Comparison of ENCODE assay signal across 8 cellular contexts in the genomic region with DNA sequence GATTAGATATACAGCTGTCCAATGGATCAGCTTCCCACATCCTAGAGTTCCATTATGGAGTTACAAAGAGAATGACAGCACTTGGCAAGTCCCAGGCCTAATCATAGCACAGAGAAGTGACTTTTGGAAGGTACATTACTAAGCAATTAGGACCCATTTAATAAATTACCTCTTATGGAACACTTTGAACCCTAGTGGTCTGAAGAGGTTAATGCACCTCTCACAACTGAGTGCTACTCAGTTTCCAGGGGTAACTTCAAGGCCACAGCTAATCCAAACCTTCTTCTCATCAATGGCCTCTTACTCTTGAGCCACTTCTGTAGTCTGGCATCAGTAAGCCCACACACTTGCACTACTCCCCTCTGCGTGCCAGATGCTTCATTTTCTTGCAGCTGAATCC. TPM values are rescaled to one million over a fixed set of nuclear protein-coding genes. Genes with fewer than 3 reads are reported as not detected.
DNase-seq lines count a peak whose midpoint lies in the region; ATAC-seq, FAIRE-seq and TF ChIP-seq lines count a peak whose summit lies in the region.

No MANE protein-coding gene starts in this region.

- H3K4me3 Mint-ChIP-seq in Caco-2 (ENCODE audit: unreplicated experiment) = no peak overlapping the region

- no peak overlapping the region for H2AFZ ChIP-seq in MM.1S (ENCODE audit: low read length)
- no peak overlapping the region for H2AFZ ChIP-seq in endothelial cell of umbilical vein (ENCODE audit: low read depth, low read length)

- H3K27me3 Mint-ChIP-seq in Caco-2 (ENCODE audit: insufficient read depth, unreplicated experiment) = no peaks in the 10 kb centered on the region

- H3K27ac Mint-ChIP-seq in Caco-2 (ENCODE audit: unreplicated experiment) = no peak overlapping the region

- peaks cover 12% of the 10 kb centered on the region; the same call in 1 of the 2 replicates for H3K4me1 ChIP-seq in Caco-2
- peaks cover 14% of the 10 kb centered on the region for H3K4me1 ChIP-seq in MM.1S (ENCODE audit: low read length)
- H3K4me1 ChIP-seq in endothelial cell of umbilical vein (ENCODE audit: control insufficient read depth, extremely low read depth, insufficient read depth, low read length) = no peaks in the 10 kb centered on the region
- H3K4me1 ChIP-seq in small intestine (ENCODE audit: control insufficient read depth in 2 of 2, insufficient read depth in 1 of 2, low read depth in 1 of 2, low read length in 1 of 2) = no peaks in the 10 kb centered on the region
- H3K4me1 ChIP-seq in aorta (ENCODE audit: control insufficient read depth in 1 of 2, insufficient read depth in 2 of 2, low read length in 2 of 2) = no peaks in the 10 kb centered on the region

- H3K4me2 ChIP-seq in MM.1S (ENCODE audit: low read depth, low read length) = no peak overlapping the region
- H3K4me2 ChIP-seq in endothelial cell of umbilical vein (ENCODE audit: insufficient read depth, low read length) = no peak overlapping the region

- no peak for TF ChIP-seq POLR2A in endothelial cell of umbilical vein (IDR thresholded peaks at IDR 0.05; ENCODE audit: low read depth, low read length)

- H3K4me3 ChIP-seq in Caco-2 (ENCODE audit: low read depth, low read length) = no peak overlapping the region
- H3K4me3 ChIP-seq in MM.1S (ENCODE audit: low read length) = no peak overlapping the region
- no peak overlapping the region for H3K4me3 ChIP-seq in endothelial cell of umbilical vein (replicated peaks in 1 of 3; ENCODE audit: insufficient read depth in 1 of 3, low read depth in 1 of 3, low read length in 3 of 3)
- H3K4me3 ChIP-seq in small intestine (ENCODE audit: low read depth in 1 of 2, low read length in 2 of 2) = no peak overlapping the region
- no peak overlapping the region for H3K4me3 ChIP-seq in aorta (ENCODE audit: low read length in 2 of 2)

- H4K20me1 ChIP-seq in MM.1S (ENCODE audit: insufficient read depth, low read length) (no peaks in the 10 kb centered on the region), endothelial cell of umbilical vein (replicated peaks; ENCODE audit: control insufficient read depth, extremely low read depth, insufficient read depth, low read length) (no peaks in the 10 kb centered on the region)

- H3K27me3 ChIP-seq in Caco-2 (replicated peaks; ENCODE audit: control insufficient read depth, insufficient read depth, low read length) = no peaks in the 10 kb centered on the region
- H3K27me3 ChIP-seq in MM.1S (replicated peaks; ENCODE audit: insufficient read depth, low read length) = peaks cover 5% of the 10 kb centered on the region
- peaks cover 17 to 30% of the 10 kb centered on the region in 2 experiments for H3K27me3 ChIP-seq in endothelial cell of umbilical vein (ENCODE audit: control insufficient read depth in 2 of 2, insufficient read depth in 2 of 2, low read length in 2 of 2)
- peaks cover 0 to 2% of the 10 kb centered on the region in 2 donors for H3K27me3 ChIP-seq in small intestine (ENCODE audit: control insufficient read depth in 2 of 2, insufficient read depth in 2 of 2, low read length in 2 of 2)
- H3K27me3 ChIP-seq in aorta (ENCODE audit: control insufficient read depth in 1 of 2, insufficient read depth in 2 of 2, low read length in 1 of 2) = no peaks in the 10 kb centered on the region

- intact Hi-C loops in Caco-2 (cut with micrococcal nuclease; ENCODE audit: unreplicated experiment) (loop anchor here (10.0 kb wide), 2 partner anchors 160 to 750 kb away; no protein-coding TSS in a partner anchor), endothelial cell of umbilical vein (cut with micrococcal nuclease) (loop anchor here (2.0 to 10.0 kb wide), 2 partner anchors 746 to 1850 kb away; no protein-coding TSS in a partner anchor), aorta (cut with DNase I) (loop anchor here in 1 of 2 donors (10.0 kb wide), 2 partner anchors 630 to 750 kb away; no protein-coding TSS in a partner anchor)

- no peaks in the 10 kb centered on the region for H3K79me2 ChIP-seq in MM.1S (ENCODE audit: low read length)
- no peaks in the 10 kb centered on the region for H3K79me2 ChIP-seq in endothelial cell of umbilical vein (ENCODE audit: control insufficient read depth, insufficient read depth, low read length)

- DNase-seq in Caco-2 = peak in 1 of 2 experiments; percentile 20
- peak; percentile 28 for DNase-seq in MM.1S
- peak; percentile 36 for DNase-seq in endothelial cell of umbilical vein (ENCODE audit: low read depth, low spot score)
- DNase-seq in activated CD4-positive, alpha-beta T cell treated with anti-CD3 and anti-CD28 coated beads for 48 hours = no peak
- DNase-seq in small intestine = no peak
- no peak for DNase-seq in NCI-H1048 (lab: John Stamatoyannopoulos, UW)
- DNase-seq in aorta = no peak

- no peaks in the 10 kb centered on the region for H3K9me1 ChIP-seq in endothelial cell of umbilical vein (replicated peaks; ENCODE audit: control insufficient read depth, extremely low read depth, insufficient read depth, low read length)

- dilution Hi-C loops in endothelial cell of umbilical vein (cut with MboI; ENCODE audit: extremely low pct_ligation_motif_present, low sequenced_read_pairs) = no loop called here

- H3K36me3 ChIP-seq in Caco-2 (ENCODE audit: control insufficient read depth, insufficient read depth, low read length) (no peaks in the 10 kb centered on the region), MM.1S (replicated peaks; ENCODE audit: insufficient read depth, low read length) (no peaks in the 10 kb centered on the region), endothelial cell of umbilical vein (ENCODE audit: control insufficient read depth in 2 of 2, extremely low read depth in 1 of 2, insufficient read depth in 2 of 2, low read length in 2 of 2) (no peaks in the 10 kb centered on the region), small intestine (ENCODE audit: control insufficient read depth in 2 of 2, insufficient read depth in 2 of 2, low read length in 2 of 2) (no peaks in the 10 kb centered on the region), aorta (ENCODE audit: control insufficient read depth in 1 of 2, insufficient read depth in 2 of 2, low read length in 1 of 2) (no peaks in the 10 kb centered on the region)

- H3F3A ChIP-seq in MM.1S (ENCODE audit: insufficient read depth, low read length) = peaks cover 3% of the 10 kb centered on the region; the same call in 1 of the 2 replicates

- no peaks in the 10 kb centered on the region for H3K9me3 Mint-ChIP-seq in Caco-2 (ENCODE audit: unreplicated experiment)

- no peaks in the 10 kb centered on the region for H3K36me3 Mint-ChIP-seq in Caco-2 (ENCODE audit: insufficient read depth, unreplicated experiment)

- peak; percentile 45 to 56 for TF ChIP-seq CTCF in Caco-2 (IDR thresholded peaks at IDR 0.05; ENCODE audit: insufficient read depth in 1 of 2, low read depth in 1 of 2, low read length in 1 of 2, severe bottlenecking in 1 of 2, unreplicated experiment in 1 of 2)
- TF ChIP-seq CTCF in MM.1S (IDR thresholded peaks at IDR 0.05; ENCODE audit: low read length) = peak; percentile 38
- peak; percentile 47 to 54 for TF ChIP-seq CTCF in endothelial cell of umbilical vein (IDR thresholded peaks at IDR 0.05; ENCODE audit: extremely low read depth in 1 of 2, insufficient read depth in 1 of 2, low read depth in 1 of 2, low read length in 2 of 2)

- H3K4me1 Mint-ChIP-seq in Caco-2 (ENCODE audit: low read depth, unreplicated experiment) = peaks cover 11% of the 10 kb centered on the region

- CTCF ChIA-PET in Caco-2 (lab: Charles Lee) = no interaction called here
- CTCF ChIA-PET in endothelial cell of umbilical vein (lab: Charles Lee) = interaction anchor here (0.6 to 4.9 kb wide), 18 partner anchors 9 to 1846 kb away, joined by 3 to 77 read pairs (median 5); no protein-coding TSS in a partner anchor

- H3K9me3 ChIP-seq in Caco-2 = no peaks in the 10 kb centered on the region
- H3K9me3 ChIP-seq in MM.1S (replicated peaks; ENCODE audit: insufficient read depth, low read length) = no peaks in the 10 kb centered on the region
- H3K9me3 ChIP-seq in endothelial cell of umbilical vein (replicated peaks; ENCODE audit: control insufficient read depth, insufficient read depth, low read length) = no peaks in the 10 kb centered on the region
- H3K9me3 ChIP-seq in small intestine (ENCODE audit: control insufficient read depth, low read depth) = no peaks in the 10 kb centered on the region
- no peaks in the 10 kb centered on the region for H3K9me3 ChIP-seq in aorta (ENCODE audit: control insufficient read depth, low read length)

- POLR2A ChIA-PET in Caco-2 (lab: Charles Lee) (no interaction called here), endothelial cell of umbilical vein (lab: Charles Lee) (no interaction called here)

- no peaks in the 10 kb centered on the region for H3K9me2 ChIP-seq in MM.1S (replicated peaks; ENCODE audit: insufficient read depth, low read length)

- H3K9ac ChIP-seq in MM.1S (ENCODE audit: low read length) = no peak overlapping the region
- no peak overlapping the region for H3K9ac ChIP-seq in endothelial cell of umbilical vein (replicated peaks; ENCODE audit: extremely low read depth, insufficient read depth, low read length)

- 63 to 70% (median 66%) methylated on average over 1 of the region's 1 CpG for WGBS in small intestine, 3 donors
- 83 to 91% methylated on average over 1 of the region's 1 CpG for WGBS in aorta, 2 donors

- FAIRE-seq in endothelial cell of umbilical vein (lab: Jason Lieb, UNC) = peak; percentile 55
- FAIRE-seq in small intestine (lab: Jason Lieb, UNC) = no peak

- H3K27ac ChIP-seq in MM.1S (ENCODE audit: low read length) = no peak overlapping the region
- no peak overlapping the region for H3K27ac ChIP-seq in endothelial cell of umbilical vein (ENCODE audit: insufficient read depth, low read depth, low read length)
- H3K27ac ChIP-seq in small intestine (ENCODE audit: low read depth in 1 of 2, low read length in 1 of 2) = no peak overlapping the region
- no peak overlapping the region for H3K27ac ChIP-seq in aorta (ENCODE audit: low read depth in 1 of 2, low read length in 2 of 2)

- ATAC-seq in GM21381 (IDR thresholded peaks at IDR 0.05; ENCODE audit: unreplicated experiment) = peak; percentile 65
- no peak for ATAC-seq in aorta (ENCODE audit: low FRiP score)

- BruUV-seq in Caco-2 (replicated peaks; lab: Mats Ljungman, UMichigan) = no TSS peak
- no TSS peak for BruUV-seq in endothelial cell of umbilical vein (replicated peaks; lab: Mats Ljungman, UMichigan)

TF ChIP-seq in endothelial cell of umbilical vein, 7 proteins besides CTCF, POLR2A, EP300 and RAD21 (continues in another document):
- no peak for TF ChIP-seq FOS (IDR thresholded peaks at IDR 0.05; ENCODE audit: borderline replicate concordance, insufficient read depth, low read length)

RNA-seq across cellular contexts. Expression of a gene that starts 34.9 kb away (rescaled TPM):
- total RNA-seq in Caco-2 (2022) (28.5 and 28.7 TPM in 2 replicates), endothelial cell of umbilical vein (22.5 and 27.1 TPM in 2 replicates), aorta (10 to 100 TPM; 29.1 to 58.7 TPM)
- polyA plus RNA-seq in endothelial cell of umbilical vein (26.2 and 28.4 TPM in 2 replicates), small intestine (10 to 100 TPM in 2 of 3 donors, 1 to 10 TPM in 1; 8.7 to 13.2 (median 11.8) TPM), aorta (10 to 100 TPM; 20.7 to 22.8 TPM)
- polyA plus RNA-seq in endothelial cell of umbilical vein (2011; cell fraction: cytosol; rRNA removed) = 25.7 and 32.1 TPM in 2 replicates
- 56.8 and 67.4 TPM in 2 replicates for polyA plus RNA-seq in endothelial cell of umbilical vein (2011; cell fraction: nucleus; rRNA removed)
- 21.0 and 23.7 TPM in 2 replicates for polyA plus RNA-seq in endothelial cell of umbilical vein (2012)
- polyA minus RNA-seq in endothelial cell of umbilical vein = 42.7 and 61.4 TPM in 2 replicates
- 6.8 TPM for polyA minus RNA-seq in endothelial cell of umbilical vein (2011; cell fraction: cytosol; rRNA and poly(A)+ RNA removed)
- 122 and 143 TPM in 2 replicates for polyA minus RNA-seq in endothelial cell of umbilical vein (2011; cell fraction: nucleus; rRNA and poly(A)+ RNA removed)

Comparison
In these comparisons a context has a peak if more than half of its experiments do, and no peak if none do; other contexts are left out.
1. DNase-seq: peak in MM.1S (single experiment) and endothelial cell of umbilical vein (single experiment); none in activated CD4-positive, alpha-beta T cell treated with anti-CD3 and anti-CD28 coated beads for 48 hours (single experiment), small intestine (single experiment), NCI-H1048 (single experiment) and aorta (0 of 2).
2. Peak in every context shown above with its lines, with median percentiles within 50 percentile points of each other: CTCF ChIP-seq.